Comparison of ENCODE assay signal across 22 cellular contexts in genomic region chr14:104594310-104595046, GRCh38. TPM values are rescaled to one million over a fixed set of nuclear protein-coding genes. Genes with fewer than 3 reads are reported as not detected.
DNase-seq lines count a peak whose midpoint lies in the region; ATAC-seq and TF ChIP-seq lines count a peak whose summit lies in the region.
"Had no signal": no experiment of that assay in that cellular context is flagged by ENCODE, and none has a peak within 500 bp of the region (broad histone marks: within the 10 kb centered on the region; RNA-seq: fewer than 3 reads in every experiment).

No MANE protein-coding gene starts in this region.

- no peaks in the 10 kb centered on the region for H3K36me3 Mint-ChIP-seq in MCF 10A (ENCODE audit: insufficient read depth, unreplicated experiment)
- H3K36me3 Mint-ChIP-seq: CD4-positive, alpha-beta memory T cell; IgD-negative memory B cell had no signal

- H3K27me3 Mint-ChIP-seq in MCF 10A (ENCODE audit: insufficient read depth, unreplicated experiment) = peaks cover 33% of the 10 kb centered on the region

- DNase-seq in SK-N-SH = peak; percentile 36
- peak; percentile 9 for DNase-seq in left cardiac atrium
- peak; percentile 28 for DNase-seq in lower lobe of right lung
- no peak for DNase-seq in sciatic nerve (ENCODE audit: low spot score)
- DNase-seq in MCF 10A (ENCODE audit: unreplicated experiment) = no peak
- DNase-seq in GM03348 (ENCODE audit: low spot score) = no peak
- DNase-seq in NOMO-1 treated with DMSO at 0.1 percent for 48 hours (lab: John Stamatoyannopoulos, UW; ENCODE audit: unreplicated experiment) = no peak
- DNase-seq: ACHN; CD4-positive, alpha-beta memory T cell; DND-41; GOT3; MV-4-11; NCI-H1105 treated with DMSO at 0.1 percent for 48 hours; NCI-H1694; NCI-H2081; NCI-H2171; SHP77 treated with DMSO at 0.1 percent for 48 hours had no signal

- H3K4me3 ChIP-seq in SK-N-SH (ENCODE audit: low read depth in 2 of 2, low read length in 1 of 2) (no peak overlapping the region), lower lobe of right lung (no peak overlapping the region)
- H3K4me3 ChIP-seq: BLaER1 treated with 17β-estradiol and CSF1 and Interleukin-3, amounts not matched to agents 10 nM and 100 nM; SK-N-MC had no signal

- H2AFZ ChIP-seq in SK-N-SH (ENCODE audit: low read depth) = no peak overlapping the region

- intact Hi-C loops in left cardiac atrium (cut with DNase I) (no loop called here), lower lobe of right lung (cut with DNase I) (no loop called here), sciatic nerve (cut with DNase I) (no loop called here), MCF 10A (cut with micrococcal nuclease) (no loop called here)

- H3K9me2 ChIP-seq in SK-N-SH = no peaks in the 10 kb centered on the region

- H3K4me1 ChIP-seq in SK-N-SH (ENCODE audit: control insufficient read depth in 1 of 2, insufficient read depth in 2 of 2, low read depth in 1 of 2, low read length in 1 of 2) = peaks cover 0 to 81% of the 10 kb centered on the region in 2 experiments; a peak in 1 of 4 replicates
- H3K4me1 ChIP-seq in lower lobe of right lung = no peaks in the 10 kb centered on the region

- TF ChIP-seq RAD21 in SK-N-SH (IDR thresholded peaks at IDR 0.05; ENCODE audit: low read length) = no peak

- peaks cover 5% of the 10 kb centered on the region for H3K4me1 Mint-ChIP-seq in MCF 10A (ENCODE audit: insufficient read depth, unreplicated experiment)

- WGBS in SK-N-SH (ENCODE audit: low lambda C conversion rate) = 55% methylated on average over 8 of the region's 15 CpGs

- TF ChIP-seq CTCF in SK-N-SH (IDR thresholded peaks at IDR 0.05) (no peak), lower lobe of right lung (IDR thresholded peaks at IDR 0.05) (no peak), MCF 10A (IDR thresholded peaks at IDR 0.05; ENCODE audit: unreplicated experiment) (no peak)

- CTCF ChIA-PET in SK-N-SH (lab: Yijun Ruan, JAX) (interaction anchor here (1.0 to 2.6 kb wide), 7 partner anchors 12 to 516 kb away, joined by 3 to 16 read pairs (median 4); no protein-coding TSS in a partner anchor), MCF 10A (lab: Yijun Ruan, JAX) (interaction anchor here (0.6 to 0.7 kb wide), 3 partner anchors 176 to 460 kb away, joined by 3 read pairs; no protein-coding TSS in a partner anchor)

- POLR2A ChIA-PET in SK-N-SH (lab: Yijun Ruan, JAX) (no interaction called here), MCF 10A (lab: Yijun Ruan, JAX) (no interaction called here)

- no peak overlapping the region for H3K27ac Mint-ChIP-seq in MCF 10A (ENCODE audit: low read depth, unreplicated experiment)
- H3K27ac Mint-ChIP-seq: CD4-positive, alpha-beta memory T cell; IgD-negative memory B cell had no signal

- no TSS peak for BruUV-seq in MCF 10A (replicated peaks; lab: Mats Ljungman, UMichigan)

- H3K79me2 ChIP-seq in SK-N-SH (ENCODE audit: insufficient read depth) = no peaks in the 10 kb centered on the region

- no peak overlapping the region for H3K9ac ChIP-seq in SK-N-SH
- H3K9ac ChIP-seq: BLaER1 treated with 17β-estradiol and CSF1 and Interleukin-3, amounts not matched to agents 10 nM and 100 nM had no signal

- H3K36me3 ChIP-seq in SK-N-SH (replicated peaks in 1 of 2; ENCODE audit: control insufficient read depth in 1 of 2, insufficient read depth in 2 of 2, low read length in 1 of 2) (no peaks in the 10 kb centered on the region), lower lobe of right lung (no peaks in the 10 kb centered on the region)
- H3K36me3 ChIP-seq: BLaER1 treated with 17β-estradiol and CSF1 and Interleukin-3, amounts not matched to agents 10 nM and 100 nM had no signal

- TF ChIP-seq EP300 in SK-N-SH (IDR thresholded peaks at IDR 0.05; ENCODE audit: borderline replicate concordance in 1 of 2, low read depth in 1 of 2, low read length in 1 of 2) = no peak

- H3K9me3 Mint-ChIP-seq in MCF 10A (ENCODE audit: unreplicated experiment) = no peaks in the 10 kb centered on the region
- H3K9me3 Mint-ChIP-seq: CD4-positive, alpha-beta memory T cell; IgD-negative memory B cell had no signal

- no peak for ATAC-seq in SK-N-SH treated with all-trans-retinoic acid at 6 μM for 48 hours
- no peak for ATAC-seq in left cardiac atrium
- no peak for ATAC-seq in lower lobe of right lung
- ATAC-seq in sciatic nerve = peak; percentile 3

- no peaks in the 10 kb centered on the region for H3K9me3 ChIP-seq in SK-N-SH
- H3K9me3 ChIP-seq in lower lobe of right lung = no peaks in the 10 kb centered on the region
- H3K9me3 ChIP-seq: BLaER1 treated with 17β-estradiol and CSF1 and Interleukin-3, amounts not matched to agents 10 nM and 100 nM had no signal

- H3F3A ChIP-seq in SK-N-SH (replicated peaks; ENCODE audit: insufficient read depth) = no peaks in the 10 kb centered on the region

- no peaks in the 10 kb centered on the region for H3K27me3 ChIP-seq in SK-N-SH (ENCODE audit: insufficient read depth)
- H3K27me3 ChIP-seq in lower lobe of right lung (ENCODE audit: low read depth) = peaks cover 14% of the 10 kb centered on the region
- H3K27me3 ChIP-seq: BLaER1 treated with 17β-estradiol and CSF1 and Interleukin-3, amounts not matched to agents 10 nM and 100 nM had no signal

- no peaks in the 10 kb centered on the region for H4K20me1 ChIP-seq in SK-N-SH (ENCODE audit: insufficient read depth)

- H3K4me2 ChIP-seq in SK-N-SH = no peak overlapping the region
- H3K4me2 ChIP-seq: BLaER1 treated with 17β-estradiol and CSF1 and Interleukin-3, amounts not matched to agents 10 nM and 100 nM had no signal

- H3K27ac ChIP-seq in SK-N-SH (ENCODE audit: low read depth in 2 of 2, low read length in 1 of 2) = peak overlapping the region in 1 of 2 experiments; percentile 36; a peak in 2 of 4 replicates
- no peak overlapping the region for H3K27ac ChIP-seq in lower lobe of right lung
- H3K27ac ChIP-seq: 22Rv1; BLaER1 treated with 17β-estradiol and CSF1 and Interleukin-3, amounts not matched to agents 10 nM and 100 nM; SK-N-MC had no signal

- no peak overlapping the region for H3K4me3 Mint-ChIP-seq in MCF 10A (ENCODE audit: unreplicated experiment)
- H3K4me3 Mint-ChIP-seq: CD4-positive, alpha-beta memory T cell; IgD-negative memory B cell had no signal

TF ChIP-seq in SK-N-SH, 30 proteins besides CTCF, POLR2A, EP300 and RAD21:
- no peak for TF ChIP-seq FOXJ3 (CRISPR knock-in tag; IDR thresholded peaks at IDR 0.05)
- TF ChIP-seq FOXM1 (IDR thresholded peaks at IDR 0.05; ENCODE audit: low read depth) = no peak
- TF ChIP-seq PBX3 (IDR thresholded peaks at IDR 0.05) = no peak
- TF ChIP-seq JUND (IDR thresholded peaks at IDR 0.05) = no peak
- no peak for TF ChIP-seq TCF12 (IDR thresholded peaks at IDR 0.05)
- no peak for TF ChIP-seq SIN3A (IDR thresholded peaks at IDR 0.05; ENCODE audit: borderline replicate concordance, low read depth, low read length)
- no peak for TF ChIP-seq CHD2 (IDR thresholded peaks at IDR 0.05; ENCODE audit: low read length, partially characterized antibody)

TF ChIP-seq in SK-N-SH treated with all-trans-retinoic acid at 6 μM for 48 hours, 23 proteins besides CTCF, POLR2A, EP300 and RAD21:
- TF ChIP-seq GLIS3 (CRISPR knock-in tag; IDR thresholded peaks at IDR 0.05) = no peak
- no peak for TF ChIP-seq CSDC2 (CRISPR knock-in tag; IDR thresholded peaks at IDR 0.05)

RNA-seq across cellular contexts. Expression of gene TMEM179, which starts 10.1 kb away (rescaled TPM):
- polyA plus RNA-seq in SK-N-SH (2012; rRNA removed) = 1.1 and 1.7 TPM in 2 replicates
- polyA plus RNA-seq in SK-N-SH (2012; cell fraction: cytosol; rRNA removed) = 1.5 and 1.8 TPM in 2 replicates
- polyA plus RNA-seq in SK-N-SH (2012; cell fraction: nucleus; rRNA removed) = 1.7 and 2.9 TPM in 2 replicates
- total RNA-seq in left cardiac atrium (1 to 10 TPM in 1 of 2 donors, under 1 TPM in 1; 0.24 to 1.0 TPM), lower lobe of right lung (not detected), sciatic nerve (4.5 TPM), MCF 10A (2022) (not detected in 2 replicates)
- total RNA-seq: CD4-positive, alpha-beta memory T cell had no signal
- polyA plus RNA-seq: CD4-positive, alpha-beta memory T cell; IgD-negative memory B cell had no signal

RNA-seq across cellular contexts. Expression of gene C14orf180, which starts 14.9 kb away (rescaled TPM):
- polyA plus RNA-seq in SK-N-SH (2012; rRNA removed) = 0.05 TPM in 1 of 2 replicates, not detected in the other
- polyA plus RNA-seq in SK-N-SH (2012; cell fraction: cytosol; rRNA removed) = 0.01 TPM in 1 of 2 replicates, not detected in the other
- 0.04 and 0.06 TPM in 2 replicates for polyA plus RNA-seq in SK-N-SH (2012; cell fraction: nucleus; rRNA removed)
- total RNA-seq in left cardiac atrium = 10 to 100 TPM; 26.6 to 66.7 TPM
- 0.18 TPM for total RNA-seq in lower lobe of right lung
- total RNA-seq in sciatic nerve = 4.7 TPM
- not detected in 2 replicates for total RNA-seq in MCF 10A (2022)
- total RNA-seq: CD4-positive, alpha-beta memory T cell had no signal
- polyA plus RNA-seq: CD4-positive, alpha-beta memory T cell; IgD-negative memory B cell had no signal

Comparison
In these comparisons a context has a peak if more than half of its experiments do, and no peak if none do; other contexts are left out.
1. DNase-seq: peak in SK-N-SH (single experiment), left cardiac atrium (single experiment) and lower lobe of right lung (single experiment); none in sciatic nerve (single experiment), MCF 10A (single experiment), GM03348 (single experiment) and NOMO-1 treated with DMSO at 0.1 percent for 48 hours (single experiment).